18 cellular contexts compared by ENCODE assay signal in the genomic region with DNA sequence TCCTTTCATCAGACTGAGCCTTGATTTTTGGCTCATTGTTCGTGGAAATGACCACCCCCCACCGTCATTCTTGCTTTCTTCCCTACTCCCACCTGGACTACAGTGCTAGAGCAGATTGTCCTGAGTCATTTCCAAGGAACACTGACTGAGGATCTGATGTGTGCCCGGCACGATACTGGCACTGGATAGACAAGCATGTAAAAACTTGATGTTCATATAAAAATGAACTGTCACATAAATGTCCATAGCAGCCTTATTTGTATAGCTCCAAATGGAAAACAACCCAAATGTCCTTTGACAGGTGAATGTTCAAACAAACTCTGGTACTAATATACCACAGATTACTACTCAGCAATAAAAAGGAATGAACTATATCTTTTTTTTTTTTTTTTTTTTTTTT. TPM values are rescaled to one million over a fixed set of nuclear protein-coding genes. Genes with fewer than 3 reads are reported as not detected.
DNase-seq lines count a peak whose midpoint lies in the region; ATAC-seq and TF ChIP-seq lines count a peak whose summit lies in the region.
"Had no signal": no experiment of that assay in that cellular context is flagged by ENCODE, and none has a peak within 500 bp of the region (broad histone marks: within the 10 kb centered on the region; RNA-seq: fewer than 3 reads in every experiment).

No MANE protein-coding gene starts in this region.

- H3K36me3 Mint-ChIP-seq in endothelial cell (ENCODE audit: low read depth, unreplicated experiment), result no peaks in the 10 kb centered on the region
- H3K36me3 Mint-ChIP-seq in osteocyte (ENCODE audit: unreplicated experiment), result peaks cover 2% of the 10 kb centered on the region

- H3K27ac ChIP-seq in C4-2B (peak overlapping the region; percentile 100), VCaP (peak overlapping the region; percentile 89)
- H3K27ac ChIP-seq: HL-60 had no signal

- H3K27me3 ChIP-seq in H7 (ENCODE audit: control insufficient read depth, insufficient read depth, low read length), result no peaks in the 10 kb centered on the region
- H3K27me3 ChIP-seq: BE2C had no signal

- H3K4me3 Mint-ChIP-seq in endothelial cell (ENCODE audit: unreplicated experiment), result no peak overlapping the region
- H3K4me3 Mint-ChIP-seq in osteocyte (ENCODE audit: unreplicated experiment), result no peak overlapping the region
- H3K4me3 Mint-ChIP-seq: CD4-positive, alpha-beta T cell had no signal

- no peak for ATAC-seq in HG02970 (IDR thresholded peaks at IDR 0.05; ENCODE audit: low FRiP score, unreplicated experiment)

- H3K9me3 Mint-ChIP-seq in endothelial cell (ENCODE audit: unreplicated experiment) (no peaks in the 10 kb centered on the region), osteocyte (ENCODE audit: unreplicated experiment) (no peaks in the 10 kb centered on the region)
- H3K9me3 Mint-ChIP-seq: CD4-positive, alpha-beta T cell had no signal

- peak overlapping the region; percentile 6 for H3K27ac Mint-ChIP-seq in endothelial cell (ENCODE audit: unreplicated experiment)
- H3K27ac Mint-ChIP-seq in osteocyte (ENCODE audit: unreplicated experiment), result no peak overlapping the region
- H3K27ac Mint-ChIP-seq: CD4-positive, alpha-beta T cell had no signal

- TF ChIP-seq CTCF in C4-2B (conservative IDR thresholded peaks at IDR 0.05) (no peak), VCaP (conservative IDR thresholded peaks at IDR 0.05) (no peak), endothelial cell (IDR thresholded peaks at IDR 0.05; ENCODE audit: unreplicated experiment) (no peak), osteocyte (IDR thresholded peaks at IDR 0.05) (no peak)

- H3K27me3 Mint-ChIP-seq in endothelial cell (ENCODE audit: unreplicated experiment) (peaks cover 7% of the 10 kb centered on the region), osteocyte (ENCODE audit: unreplicated experiment) (no peaks in the 10 kb centered on the region)

- peaks cover 56% of the 10 kb centered on the region for H3K4me1 Mint-ChIP-seq in endothelial cell (ENCODE audit: unreplicated experiment)
- peaks cover 21% of the 10 kb centered on the region for H3K4me1 Mint-ChIP-seq in osteocyte (ENCODE audit: unreplicated experiment)

- no peak overlapping the region for H3K4me3 ChIP-seq in H7 (ENCODE audit: insufficient read depth, low read depth, low read length)
- H3K4me3 ChIP-seq: HAP-1 had no signal

- DNase-seq in endothelial cell (ENCODE audit: low spot score) (no peak), osteocyte (ENCODE audit: extremely low spot score, unreplicated experiment) (peak; percentile 63), dedifferentiated amniotic fluid mesenchymal stem cell (ENCODE audit: extremely low spot score) (no peak), H7 (no peak)
- DNase-seq: ACHN; BE2C; C1 segment of cervical spinal cord; Caco-2; CD4-positive, alpha-beta T cell; DMS153; DMS79; GDM1; GOT3 had no signal

- H3K36me3 ChIP-seq in H7 (replicated peaks; ENCODE audit: control insufficient read depth, insufficient read depth, low read length), result no peaks in the 10 kb centered on the region; the same call in 1 of the 2 replicates
- H3K36me3 ChIP-seq: BE2C had no signal

RNA-seq across cellular contexts. Expression of gene SLC45A3, which starts 18.6 kb away (rescaled TPM):
- total RNA-seq in endothelial cell (ENCODE audit: unreplicated experiment) (9.2 TPM), osteocyte (1.1 and 1.6 TPM in 2 replicates)
- total RNA-seq in H7 (2014; rRNA removed; shearing (Covaris generic)), result 19.2 and 20.7 TPM in 2 replicates

RNA-seq across cellular contexts. Expression of gene NUCKS1, which starts 51.1 kb away (rescaled TPM):
- total RNA-seq in endothelial cell (ENCODE audit: unreplicated experiment) (170 TPM), osteocyte (189 and 215 TPM in 2 replicates)
- 300 and 371 TPM in 2 replicates for total RNA-seq in H7 (2014; rRNA removed; shearing (Covaris generic))
